ENCODE assay signal across 23 cellular contexts in genomic region chr12:44347145-44347544, GRCh38.
"Had no signal": no experiment of that assay in that cellular context is flagged by ENCODE, and none has a peak within 500 bp of the region (broad histone marks: within the 10 kb centered on the region; RNA-seq: fewer than 3 reads in every experiment).

No MANE protein-coding gene starts in this region.

- H3K4me1 ChIP-seq: neural progenitor cell, parathyroid adenoma, psoas muscle, tibial artery, transverse colon, vagina had no signal

- H3K9me3 ChIP-seq: ovary, psoas muscle, right lobe of liver, sigmoid colon, stomach, thoracic aorta, tibial artery, transverse colon, vagina had no signal

- DNase-seq: naive thymus-derived CD4-positive, alpha-beta T cell; natural killer cell; occipital lobe; ovary; posterior cingulate gyrus; psoas muscle; right cardiac atrium; right lobe of liver; sigmoid colon; small intestine; stimulated activated CD4-positive, alpha-beta T cell treated with anti-CD3 and anti-CD28 coated beads, Interleukin-15, amount 100 ng/mL, for 24 hours; stimulated activated CD4-positive, alpha-beta T cell treated with anti-CD3 and anti-CD28 coated beads, Interleukin-2, amount 100 ng/mL, for 24 hours; stimulated activated CD4-positive, alpha-beta T cell treated with anti-CD3 and anti-CD28 coated beads, Interleukin-2, amount 100 ng/mL, for 48 hours; stimulated activated CD4-positive, alpha-beta T cell treated with anti-CD3 and anti-CD28 coated beads, Interleukin-4, amount 100 ng/mL, for 24 hours; stimulated activated naive B cell treated with anti-CD40 and anti-IgM and Interleukin-4, amounts not matched to agents 10 μg/mL and 1 μg/mL and 100 μg/mL, for 72 hours; stimulated activated naive CD4-positive, alpha-beta T cell treated with Interleukin-2 at 50 U/mL for 16 hours; stomach; tibial artery; transverse colon had no signal

- H3K4me3 ChIP-seq: neural progenitor cell, ovary, psoas muscle, right lobe of liver, sigmoid colon, stomach, thoracic aorta, tibial artery, transverse colon, vagina had no signal

- H3K27ac ChIP-seq: neural progenitor cell, ovary, parathyroid adenoma, psoas muscle, right lobe of liver, sigmoid colon, stomach, thoracic aorta, tibial artery, transverse colon, vagina had no signal

- H3K36me3 ChIP-seq: neural progenitor cell, ovary, right lobe of liver, sigmoid colon, stomach, thoracic aorta, tibial artery, transverse colon, vagina had no signal

- H3K27me3 ChIP-seq: neural progenitor cell, ovary, right lobe of liver, sigmoid colon, stomach, tibial artery, transverse colon, vagina had no signal
